ENCODE assay signal across 1 cellular context in genomic region chr11:47409440-47410403, GRCh38.
TF ChIP-seq lines count a peak whose summit lies in the region.

No MANE protein-coding gene starts in this region.

TF ChIP-seq in IMR-90, 13 proteins besides CTCF, POLR2A, EP300 and RAD21:
- no peak for TF ChIP-seq RFX5 (IDR thresholded peaks at IDR 0.05; ENCODE audit: low read depth, low read length)
- TF ChIP-seq CEBPB (IDR thresholded peaks at IDR 0.05; ENCODE audit: low read depth, low read length), result no peak
- no peak for TF ChIP-seq BHLHE40 (IDR thresholded peaks at IDR 0.05; ENCODE audit: low read depth, low read length)
